8 cellular contexts compared by ENCODE assay signal in genomic region chr11:61429691-61430582, GRCh38. TPM values are rescaled to one million over a fixed set of nuclear protein-coding genes. Genes with fewer than 3 reads are reported as not detected.
DNase-seq lines count a peak whose midpoint lies in the region; ATAC-seq and TF ChIP-seq lines count a peak whose summit lies in the region.

Gene CPSF7 (minus strand): TSS chr11:61429975. CDS start chr11:61429235, 740 bp downstream.
Gene SDHAF2 (plus strand): TSS chr11:61430124. CDS start chr11:61430147, 23 bp downstream.

- peaks cover 29% of the 10 kb centered on the region for H3K36me3 ChIP-seq in CD8-positive, alpha-beta memory T cell (ENCODE audit: insufficient read depth, low read length)
- peaks cover 8 to 23% of the 10 kb centered on the region in 2 donors for H3K36me3 ChIP-seq in lung (ENCODE audit: control insufficient read depth in 2 of 2, insufficient read depth in 2 of 2, low read length in 2 of 2)

- CTCF ChIA-PET in CD8-positive, alpha-beta memory T cell (lab: Charles Lee): interaction anchor here (0.9 to 3.8 kb wide), 7 partner anchors 16 to 98 kb away, joined by 3 to 29 read pairs (median 4); partner anchors contain the start of genes CYB561A3, DDB1, TKFC and TMEM138

- 1% methylated on average over 82 of the region's 82 CpGs for WGBS in lung, 2 donors

- POLR2A ChIA-PET in CD8-positive, alpha-beta memory T cell (lab: Charles Lee): interaction anchor here (0.6 to 2.9 kb wide), 5 partner anchors 38 to 388 kb away, joined by 6 to 27 read pairs (median 13); partner anchors contain the start of genes CYB561A3, DDB1, TKFC and TMEM138

- H3K9me3 ChIP-seq in CD8-positive, alpha-beta memory T cell (ENCODE audit: low read length): no peaks in the 10 kb centered on the region
- H3K9me3 ChIP-seq in lung (ENCODE audit: control insufficient read depth in 2 of 2, insufficient read depth in 1 of 2, low read length in 1 of 2): no peaks in the 10 kb centered on the region

- peaks cover 0 to 69% (median 11%) of the 10 kb centered on the region in 3 donors for H3K36me3 Mint-ChIP-seq in CD8-positive, alpha-beta memory T cell

- peak within 1 kb of the TSS; percentile 97 to 100 (median 99) for H3K27ac Mint-ChIP-seq in CD8-positive, alpha-beta memory T cell

- no peaks in the 10 kb centered on the region for H3K27me3 ChIP-seq in CD8-positive, alpha-beta memory T cell (ENCODE audit: insufficient read depth, low read length, poor library complexity, severe bottlenecking)
- no peaks in the 10 kb centered on the region for H3K27me3 ChIP-seq in lung (ENCODE audit: control insufficient read depth, insufficient read depth)

- peak within 1 kb of the TSS; percentile 97 for H3K27ac ChIP-seq in CD8-positive, alpha-beta memory T cell (ENCODE audit: low read depth, low read length)
- H3K27ac ChIP-seq in lung (ENCODE audit: low read depth in 1 of 2, low read length in 1 of 2): peak within 1 kb of the TSS; percentile 98

- H3K4me3 ChIP-seq in CD8-positive, alpha-beta memory T cell (ENCODE audit: low read length): peak within 1 kb of the TSS; percentile 93
- peak within 1 kb of the TSS; percentile 90 for H3K4me3 ChIP-seq in lung

- ATAC-seq in GM19468 (IDR thresholded peaks at IDR 0.05; ENCODE audit: extremely low read depth, unreplicated experiment): peak; percentile 88
- peak; percentile 99 for ATAC-seq in lung (ENCODE audit: insufficient read depth, low FRiP score)

- H3K4me1 Mint-ChIP-seq in CD8-positive, alpha-beta memory T cell: peaks cover 58 to 81% (median 77%) of the 10 kb centered on the region in 3 donors

- peaks cover 0 to 7% of the 10 kb centered on the region in 2 donors for H3K27me3 Mint-ChIP-seq in CD8-positive, alpha-beta memory T cell

- TF ChIP-seq CTCF in lung (IDR thresholded peaks at IDR 0.05; ENCODE audit: control extremely low read depth, extremely low read depth): no peak

- DNase-seq in CD8-positive, alpha-beta memory T cell: peak; percentile 97 to 98 (median 97)
- DNase-seq in HT-29 (ENCODE audit: low spot score) (peak; percentile 97), lung (ENCODE audit: low spot score) (peak; percentile 96)
- peak; percentile 94 for DNase-seq in NK-92 treated with Interleukin-12 subunit alpha and Interleukin-12 subunit beta, amount 100 ng/mL, for 24 hours (lab: John Stamatoyannopoulos, UW)
- DNase-seq in activated CD8-positive, alpha-beta memory T cell treated with anti-CD3 and anti-CD28 coated beads for 24 hours: peak; percentile 99
- peak; percentile 97 for DNase-seq in effector CD4-positive, alpha-beta T cell
- peak; percentile 97 to 98 (median 98) for DNase-seq in stimulated activated CD4-positive, alpha-beta T cell treated with anti-CD3 and anti-CD28 coated beads, TNF-alpha, amount 100 ng/mL, for 24 hours (ENCODE audit: low read depth in 3 of 3)

- H3K4me3 Mint-ChIP-seq in CD8-positive, alpha-beta memory T cell: peak within 1 kb of the TSS; percentile 91 to 100 (median 97)

- no peaks in the 10 kb centered on the region for H3K9me3 Mint-ChIP-seq in CD8-positive, alpha-beta memory T cell

- H3K4me1 ChIP-seq in CD8-positive, alpha-beta memory T cell (ENCODE audit: insufficient read depth, low read length): peaks cover 52% of the 10 kb centered on the region
- H3K4me1 ChIP-seq in lung (ENCODE audit: control insufficient read depth in 2 of 2, insufficient read depth in 2 of 2, low read length in 2 of 2): peaks cover 4 to 9% of the 10 kb centered on the region in 2 donors

RNA-seq across cellular contexts. Expression of gene CPSF7, which starts in this region (rescaled TPM):
- total RNA-seq in CD8-positive, alpha-beta memory T cell: 100 to 1,000 TPM; 128 to 140 TPM
- polyA plus RNA-seq in CD8-positive, alpha-beta memory T cell: 32.9 TPM
- 34.8 and 51.2 TPM in 2 replicates for total RNA-seq in HT-29 (2014; rRNA removed; shearing (Covaris generic))
- 10 to 100 TPM; 58.6 to 64.7 TPM for total RNA-seq in lung
- polyA plus RNA-seq in lung: 10 to 100 TPM; 34.8 to 46.3 TPM

RNA-seq across cellular contexts. Expression of gene SDHAF2, which starts in this region (rescaled TPM):
- total RNA-seq in CD8-positive, alpha-beta memory T cell: 10 to 100 TPM; 48.8 to 49.2 TPM
- polyA plus RNA-seq in CD8-positive, alpha-beta memory T cell: 101 TPM
- 58.3 and 64.9 TPM in 2 replicates for total RNA-seq in HT-29 (2014; rRNA removed; shearing (Covaris generic))
- 10 to 100 TPM; 39.6 to 41.2 TPM for total RNA-seq in lung
- 10 to 100 TPM; 46.6 to 53.4 TPM for polyA plus RNA-seq in lung

Comparison
In these comparisons a context has a peak if more than half of its experiments do, and no peak if none do; other contexts are left out.
1. Peak in every context shown above with its lines: DNase-seq, ATAC-seq, H3K4me3 ChIP-seq and H3K27ac ChIP-seq.